In the genomic region with DNA sequence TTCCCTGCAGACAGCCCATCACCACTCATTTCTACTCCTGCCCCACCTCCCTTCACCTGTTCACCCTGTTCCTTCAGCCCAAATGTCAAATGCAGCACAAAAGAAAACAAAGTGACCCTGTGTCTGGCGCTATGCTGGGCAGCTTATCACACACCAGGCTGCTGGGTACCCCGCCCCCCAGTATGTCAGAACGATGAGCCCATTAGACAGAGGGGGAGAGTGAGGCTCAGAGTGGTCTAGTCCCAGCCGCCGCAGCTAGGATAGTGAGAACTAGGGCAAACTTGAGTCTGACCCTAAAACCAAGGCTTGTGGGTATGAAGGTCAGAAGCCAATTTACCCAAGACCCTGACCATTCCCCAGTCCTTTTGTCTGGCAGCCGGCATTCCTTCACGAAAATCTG, we compare ENCODE assay signal across 1 cellular context.
TF ChIP-seq lines count a peak whose summit lies in the region.

No MANE protein-coding gene starts in this region.

TF ChIP-seq in IMR-90, 13 proteins besides CTCF, POLR2A, EP300 and RAD21:
- TF ChIP-seq RFX5 (IDR thresholded peaks at IDR 0.05; ENCODE audit: low read depth, low read length) (no peak), SMC3 (IDR thresholded peaks at IDR 0.05; ENCODE audit: low read depth, low read length) (no peak), FOS (IDR thresholded peaks at IDR 0.05; ENCODE audit: low read depth, low read length) (no peak), CHD1 (IDR thresholded peaks at IDR 0.05; ENCODE audit: low read depth, low read length) (no peak), MAFK (IDR thresholded peaks at IDR 0.05; ENCODE audit: low read depth, low read length) (no peak), RCOR1 (IDR thresholded peaks at IDR 0.05; ENCODE audit: insufficient replicate concordance, low read length) (no peak), BHLHE40 (IDR thresholded peaks at IDR 0.05; ENCODE audit: low read depth, low read length) (no peak), CEBPB (IDR thresholded peaks at IDR 0.05; ENCODE audit: low read depth, low read length) (no peak), USF2 (IDR thresholded peaks at IDR 0.05; ENCODE audit: low read depth, low read length) (no peak), NFE2L2 (IDR thresholded peaks at IDR 0.05; ENCODE audit: low read depth, low read length) (no peak), MXI1 (IDR thresholded peaks at IDR 0.05; ENCODE audit: borderline replicate concordance, low read depth, low read length) (no peak)
- TF ChIP-seq, protein P1, sequence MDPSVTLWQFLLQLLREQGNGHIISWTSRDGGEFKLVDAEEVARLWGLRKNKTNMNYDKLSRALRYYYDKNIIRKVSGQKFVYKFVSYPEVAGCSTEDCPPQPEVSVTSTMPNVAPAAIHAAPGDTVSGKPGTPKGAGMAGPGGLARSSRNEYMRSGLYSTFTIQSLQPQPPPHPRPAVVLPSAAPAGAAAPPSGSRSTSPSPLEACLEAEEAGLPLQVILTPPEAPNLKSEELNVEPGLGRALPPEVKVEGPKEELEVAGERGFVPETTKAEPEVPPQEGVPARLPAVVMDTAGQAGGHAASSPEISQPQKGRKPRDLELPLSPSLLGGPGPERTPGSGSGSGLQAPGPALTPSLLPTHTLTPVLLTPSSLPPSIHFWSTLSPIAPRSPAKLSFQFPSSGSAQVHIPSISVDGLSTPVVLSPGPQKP (IDR thresholded peaks at IDR 0.05; ENCODE audit: borderline replicate concordance, low read depth, low read length): no peak
